Comparison of ENCODE assay signal across 13 cellular contexts in genomic region chr2:49028101-49028500, GRCh38.
DNase-seq lines count a peak whose midpoint lies in the region; ATAC-seq lines count a peak whose summit lies in the region.
"Had no signal": no experiment of that assay in that cellular context is flagged by ENCODE, and none has a peak within 500 bp of the region (broad histone marks: within the 10 kb centered on the region; RNA-seq: fewer than 3 reads in every experiment).

No MANE protein-coding gene starts in this region.

- H3K4me3 Mint-ChIP-seq in activated T-helper 2 cell treated with anti-CD3 and anti-CD28 coated beads, Interferon-gamma antibody, Interleukin-2, Interleukin-4, amounts not matched to agents 10 μg/mL and 5 μg/mL and 100 μg/mL, durations not matched to agents 14 hours and 24 hours and 36 hours (ENCODE audit: low read depth) = no peak overlapping the region
- H3K4me3 Mint-ChIP-seq: B cell; stimulated activated naive CD8-positive, alpha-beta T cell treated with anti-CD3 and anti-CD28 coated beads, Interleukin-15, Interleukin-2, amounts not matched to agents 100 ng/mL and 50 ng/mL, for 24 hours; T-helper 2 cell treated with Interferon-gamma antibody and Interleukin-4, amounts not matched to agents 5 μg/mL and 100 μg/mL, for 36 hours had no signal

- no peaks in the 10 kb centered on the region for H3K36me3 Mint-ChIP-seq in activated T-helper 2 cell treated with anti-CD3 and anti-CD28 coated beads, Interferon-gamma antibody, Interleukin-2, Interleukin-4, amounts not matched to agents 10 μg/mL and 5 μg/mL and 100 μg/mL, durations not matched to agents 14 hours and 24 hours and 36 hours (ENCODE audit: low read depth)

- no peaks in the 10 kb centered on the region for H3K9me3 Mint-ChIP-seq in activated T-helper 2 cell treated with anti-CD3 and anti-CD28 coated beads, Interferon-gamma antibody, Interleukin-2, Interleukin-4, amounts not matched to agents 10 μg/mL and 5 μg/mL and 100 μg/mL, durations not matched to agents 14 hours and 24 hours and 36 hours
- H3K9me3 Mint-ChIP-seq: stimulated activated naive CD8-positive, alpha-beta T cell treated with anti-CD3 and anti-CD28 coated beads, Interleukin-15, Interleukin-2, amounts not matched to agents 100 ng/mL and 50 ng/mL, for 24 hours; T-helper 2 cell treated with Interferon-gamma antibody and Interleukin-4, amounts not matched to agents 5 μg/mL and 100 μg/mL, for 36 hours had no signal

- ATAC-seq in GM18498 (IDR thresholded peaks at IDR 0.05; ENCODE audit: unreplicated experiment) = peak; percentile 94
- ATAC-seq in GM19438 (IDR thresholded peaks at IDR 0.05; ENCODE audit: low read depth, unreplicated experiment) = peak; percentile 79
- peak; percentile 88 for ATAC-seq in HG02852 (IDR thresholded peaks at IDR 0.05; ENCODE audit: unreplicated experiment)
- peak; percentile 99 for ATAC-seq in HG03565 (IDR thresholded peaks at IDR 0.05; ENCODE audit: unreplicated experiment)

- H3K4me1 Mint-ChIP-seq in activated T-helper 2 cell treated with anti-CD3 and anti-CD28 coated beads, Interferon-gamma antibody, Interleukin-2, Interleukin-4, amounts not matched to agents 10 μg/mL and 5 μg/mL and 100 μg/mL, durations not matched to agents 14 hours and 24 hours and 36 hours (ENCODE audit: low read depth) = no peaks in the 10 kb centered on the region
- H3K4me1 Mint-ChIP-seq: B cell had no signal

- no peak for DNase-seq in stimulated activated CD4-positive, alpha-beta T cell treated with anti-CD3 and anti-CD28 coated beads, Interleukin-4, amount 100 ng/mL, for 4 hours
- no peak for DNase-seq in Kasumi-1 (lab: John Stamatoyannopoulos, UW)
- no peak for DNase-seq in activated T-helper 2 cell treated with anti-CD3 and anti-CD28 coated beads, Interferon-gamma antibody, Interleukin-2, Interleukin-4, amounts not matched to agents 10 μg/mL and 5 μg/mL and 100 μg/mL, durations not matched to agents 14 hours and 24 hours and 36 hours (ENCODE audit: low spot score)
- no peak for DNase-seq in inferior parietal cortex (ENCODE audit: extremely low spot score)
- DNase-seq: NCI-H1048; stimulated activated CD4-positive, alpha-beta T cell treated with anti-CD3 and anti-CD28 coated beads, Interleukin-15, amount 100 ng/mL, for 24 hours had no signal

- no peaks in the 10 kb centered on the region for H3K27me3 Mint-ChIP-seq in activated T-helper 2 cell treated with anti-CD3 and anti-CD28 coated beads, Interferon-gamma antibody, Interleukin-2, Interleukin-4, amounts not matched to agents 10 μg/mL and 5 μg/mL and 100 μg/mL, durations not matched to agents 14 hours and 24 hours and 36 hours (ENCODE audit: low read depth)
- H3K27me3 Mint-ChIP-seq: B cell; stimulated activated naive CD8-positive, alpha-beta T cell treated with anti-CD3 and anti-CD28 coated beads, Interleukin-15, Interleukin-2, amounts not matched to agents 100 ng/mL and 50 ng/mL, for 24 hours had no signal

- intact Hi-C loops in activated T-helper 2 cell treated with anti-CD3 and anti-CD28 coated beads, Interferon-gamma antibody, Interleukin-2, Interleukin-4, amounts not matched to agents 10 μg/mL and 5 μg/mL and 100 μg/mL, durations not matched to agents 14 hours and 24 hours and 36 hours (cut with micrococcal nuclease) = no loop called here

- H3K27ac Mint-ChIP-seq in activated T-helper 2 cell treated with anti-CD3 and anti-CD28 coated beads, Interferon-gamma antibody, Interleukin-2, Interleukin-4, amounts not matched to agents 10 μg/mL and 5 μg/mL and 100 μg/mL, durations not matched to agents 14 hours and 24 hours and 36 hours = no peak overlapping the region
- H3K27ac Mint-ChIP-seq: B cell; stimulated activated naive CD8-positive, alpha-beta T cell treated with anti-CD3 and anti-CD28 coated beads, Interleukin-15, Interleukin-2, amounts not matched to agents 100 ng/mL and 50 ng/mL, for 24 hours; T-helper 2 cell treated with Interferon-gamma antibody and Interleukin-4, amounts not matched to agents 5 μg/mL and 100 μg/mL, for 36 hours had no signal
